ENCODE assay signal across 23 cellular contexts in the genomic region with DNA sequence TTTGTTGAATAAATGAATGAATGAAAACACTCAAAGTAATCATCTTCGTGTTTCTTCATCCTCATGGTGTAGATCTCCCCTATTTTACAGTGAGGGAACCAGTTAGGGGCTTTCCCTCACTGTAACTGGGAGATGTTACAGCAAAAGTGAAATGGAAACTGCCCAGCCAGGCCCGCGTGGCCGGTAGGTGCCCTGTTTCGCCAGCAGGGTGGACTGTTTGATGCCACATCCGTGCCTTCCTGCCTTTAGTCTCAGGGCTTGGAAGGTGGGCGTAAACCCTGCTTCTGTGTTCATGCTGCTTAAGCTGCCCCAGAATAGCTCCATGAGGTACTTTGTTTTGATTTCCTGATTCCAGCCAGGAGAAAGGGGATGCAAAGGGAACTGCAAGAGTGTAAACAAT.
DNase-seq lines count a peak whose midpoint lies in the region; ATAC-seq, FAIRE-seq and TF ChIP-seq lines count a peak whose summit lies in the region.
"Had no signal": no experiment of that assay in that cellular context is flagged by ENCODE, and none has a peak within 500 bp of the region (broad histone marks: within the 10 kb centered on the region; RNA-seq: fewer than 3 reads in every experiment).

No MANE protein-coding gene starts in this region.

- in situ Hi-C loops in brain microvascular endothelial cell (cut with HindIII; ENCODE audit: low pct_ligation_motif_present, low sequenced_read_pairs), result no loop called here

- 54 to 58% methylated on average over 7 of the region's 7 CpGs for WGBS in pancreas, 2 donors

- H3K27me3 ChIP-seq in brain microvascular endothelial cell (replicated peaks) (no peaks in the 10 kb centered on the region), pancreas (no peaks in the 10 kb centered on the region)
- H3K27me3 ChIP-seq: vagina had no signal

- peak; percentile 6 for DNase-seq in GM12865 (ENCODE audit: low read depth)
- peak; percentile 26 to 28 for DNase-seq in SHP77 (lab: John Stamatoyannopoulos, UW)
- DNase-seq in brain microvascular endothelial cell, result no peak
- no peak for DNase-seq in NOMO-1 treated with dmso at 0.1 percent for 144 hours (lab: John Stamatoyannopoulos, UW; ENCODE audit: unreplicated experiment)
- DNase-seq in germinal center (ENCODE audit: low spot score), result no peak
- DNase-seq in pancreas, result no peak
- DNase-seq: activated CD4-positive, alpha-beta T cell treated with anti-CD3 and anti-CD28 coated beads for 1 hour; activated naive CD4-positive, alpha-beta T cell treated with anti-CD3 and anti-CD28 coated beads, Interleukin-2, amount 10 ng/mL, durations not matched to agents 7 days and 5 days; activated T-cell treated with anti-CD3 and anti-CD28 coated beads, Interleukin-2, amount 50 U/mL, for 4 hours; amygdala; central memory CD4-positive, alpha-beta T cell; GDM1; hippocampal formation; NCI-H1092; NCI-H1930; NCI-H2227 treated with DMSO at 0.1 percent for 48 hours; substantia nigra; T-helper 9 cell had no signal

- no peaks in the 10 kb centered on the region for H3K9me3 ChIP-seq in pancreas
- H3K9me3 ChIP-seq: vagina had no signal

- H3K36me3 ChIP-seq in brain microvascular endothelial cell (replicated peaks) (no peaks in the 10 kb centered on the region), pancreas (no peaks in the 10 kb centered on the region)
- H3K36me3 ChIP-seq: vagina had no signal

- H3K4me1 ChIP-seq in pancreas, result no peaks in the 10 kb centered on the region
- H3K4me1 ChIP-seq: vagina had no signal

- 0 out of 2 replicates have a peak, but pooled peaks have one; percentile 10 for TF ChIP-seq CTCF in 22Rv1 (IDR thresholded peaks at IDR 0.05)
- no peak for TF ChIP-seq CTCF in GM12865 (IDR thresholded peaks at IDR 0.05; ENCODE audit: insufficient read depth, low read depth, low read length, missing control alignments)
- TF ChIP-seq CTCF in brain microvascular endothelial cell (IDR thresholded peaks at IDR 0.05; ENCODE audit: low read depth, low read length, missing control alignments), result peak; percentile 43
- TF ChIP-seq CTCF in pancreas (IDR thresholded peaks at IDR 0.05), result no peak

- ATAC-seq in GM21423 (IDR thresholded peaks at IDR 0.05; ENCODE audit: unreplicated experiment) (no peak), pancreas (no peak)
- ATAC-seq: activated T-cell treated with anti-CD3 and anti-CD28 coated beads, Interleukin-2, amount 50 U/mL, for 4 hours; esophagus mucosa had no signal

- intact Hi-C loops in pancreas (cut with DNase I), result no loop called here

- FAIRE-seq in pancreas (lab: Jason Lieb, UNC), result no peak
- FAIRE-seq: frontal cortex had no signal

- H3K4me3 ChIP-seq in GM12865 (ENCODE audit: low read depth, low read length) (no peak overlapping the region), brain microvascular endothelial cell (ENCODE audit: low read depth, low read length) (no peak overlapping the region), pancreas (no peak overlapping the region)
- H3K4me3 ChIP-seq: vagina had no signal

- H3K27ac ChIP-seq in 22Rv1 (no peak overlapping the region), brain microvascular endothelial cell (no peak overlapping the region), pancreas (no peak overlapping the region)
- H3K27ac ChIP-seq: vagina had no signal

Comparison
In these comparisons a context has a peak if more than half of its experiments do, and no peak if none do; other contexts are left out.
1. CTCF ChIP-seq: peak in 22Rv1 (single experiment) and brain microvascular endothelial cell (single experiment); none in GM12865 (single experiment) and pancreas (0 of 4).
2. DNase-seq: peak in GM12865 (single experiment) and SHP77 (2 of 2); none in brain microvascular endothelial cell (single experiment), NOMO-1 treated with dmso at 0.1 percent for 144 hours (single experiment), germinal center (single experiment) and pancreas (0 of 6).